12 cellular contexts compared by ENCODE assay signal in the genomic region with DNA sequence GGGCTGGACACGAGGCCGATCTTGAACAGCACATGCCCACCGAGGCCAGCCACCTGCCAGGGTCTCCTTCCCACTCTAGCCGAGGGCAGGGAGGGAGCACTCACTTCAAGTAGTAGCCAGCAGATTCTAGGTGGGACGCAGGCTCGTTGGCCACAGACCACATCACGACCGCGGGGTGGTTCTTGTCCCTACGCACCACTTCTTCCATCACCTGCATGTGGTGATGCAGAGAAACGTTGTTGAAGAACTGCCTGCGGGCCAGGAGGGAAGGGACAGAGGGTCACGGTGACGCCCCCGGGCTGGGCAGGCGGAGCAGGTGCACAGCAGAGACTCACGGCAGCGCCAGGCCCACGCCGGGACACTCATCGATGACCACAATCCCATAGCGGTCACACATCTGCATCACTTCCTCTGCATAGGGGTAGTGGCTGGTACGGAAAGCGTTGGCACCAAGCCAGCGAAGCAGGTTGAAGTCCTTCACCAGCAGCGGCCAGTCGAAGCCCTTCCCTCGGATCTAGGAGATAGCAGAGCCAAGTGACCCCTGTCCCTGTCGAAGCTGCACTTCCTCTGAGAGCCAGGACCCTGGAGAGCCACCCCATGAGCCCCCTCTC.
"Had no signal": no experiment of that assay in that cellular context is flagged by ENCODE, and none has a peak within 500 bp of the region (broad histone marks: within the 10 kb centered on the region; RNA-seq: fewer than 3 reads in every experiment).

No MANE protein-coding gene starts in this region.

- H3K4me1 ChIP-seq: ascending aorta, heart left ventricle, pancreas had no signal

- ATAC-seq: left ventricle myocardium superior, pancreas had no signal

- H3K4me3 ChIP-seq: ascending aorta, heart left ventricle, pancreas had no signal

- H3K27me3 ChIP-seq: ascending aorta, heart left ventricle, pancreas had no signal

- FAIRE-seq: bronchial epithelial cell, pancreas, small intestine had no signal

- DNase-seq: activated gamma-delta T cell treated with Interleukin-2 at 50 U/mL for 16 hours; activated T-cell treated with anti-CD3 and anti-CD28 coated beads, Interleukin-2, amount 50 U/mL, for 24 hours; foreskin melanocyte; heart left ventricle; islet precursor cell; left ventricle myocardium superior; small intestine; stimulated activated naive CD4-positive, alpha-beta T cell; trophoblast cell had no signal

- H3K9me3 ChIP-seq: ascending aorta, heart left ventricle, pancreas had no signal

- H3K27ac ChIP-seq: ascending aorta, heart left ventricle, pancreas had no signal
